28 cellular contexts compared by ENCODE assay signal in genomic region chr4:54497947-54498346, GRCh38.
DNase-seq lines count a peak whose midpoint lies in the region; ATAC-seq, FAIRE-seq and TF ChIP-seq lines count a peak whose summit lies in the region.
"Had no signal": no experiment of that assay in that cellular context is flagged by ENCODE, and none has a peak within 500 bp of the region (broad histone marks: within the 10 kb centered on the region; RNA-seq: fewer than 3 reads in every experiment).

No MANE protein-coding gene starts in this region.

- H3K4ac ChIP-seq in IMR-90 (ENCODE audit: low read depth, low read length), result no peak overlapping the region

- BruUV-seq in IMR-90 (replicated peaks; lab: Mats Ljungman, UMichigan) (no TSS peak), K562 (replicated peaks; lab: Mats Ljungman, UMichigan) (no TSS peak)

- H3K14ac ChIP-seq in IMR-90 (replicated peaks; ENCODE audit: low read depth, low read length), result no peak overlapping the region

- ATAC-seq in IMR-90 (ENCODE audit: low read depth) (no peak), K562 (no peak)
- ATAC-seq: A549, GM12878 had no signal

- H3K9me3 ChIP-seq in IMR-90 (ENCODE audit: control insufficient read depth, insufficient read depth, low read length) (no peaks in the 10 kb centered on the region), K562 (replicated peaks; ENCODE audit: control insufficient read depth, insufficient read depth, low read depth, low read length) (no peaks in the 10 kb centered on the region), adrenal gland (replicated peaks in 1 of 3) (no peaks in the 10 kb centered on the region)
- H3K9me3 ChIP-seq: A549, SJSA1 had no signal

- H3K27ac ChIP-seq in IMR-90 (ENCODE audit: insufficient read depth, low read length) (no peak overlapping the region), K562 (ENCODE audit: extremely low read depth, low read depth, low read length) (no peak overlapping the region), adrenal gland (no peak overlapping the region)
- H3K27ac ChIP-seq: A549; BLaER1 treated with 17β-estradiol and CSF1 and Interleukin-3, amounts not matched to agents 10 nM and 100 nM; SJSA1 had no signal

- no peaks in the 10 kb centered on the region for H3K79me1 ChIP-seq in IMR-90 (ENCODE audit: low read depth in 1 of 2, low read length in 2 of 2)

- no peak overlapping the region for H3K4me3 ChIP-seq in IMR-90 (ENCODE audit: insufficient read depth, low read depth, low read length)
- no peak overlapping the region for H3K4me3 ChIP-seq in K562
- H3K4me3 ChIP-seq in adrenal gland, result no peak overlapping the region
- H3K4me3 ChIP-seq: A549; BLaER1 treated with 17β-estradiol and CSF1 and Interleukin-3, amounts not matched to agents 10 nM and 100 nM; GM12878; SJSA1 had no signal

- CTCF ChIA-PET in IMR-90 (lab: Yijun Ruan, JAX) (no interaction called here), K562 (lab: Yijun Ruan, JAX; ENCODE audit: low intra/inter-chr PET ratio) (no interaction called here)

- TF ChIP-seq RAD21 in IMR-90 (IDR thresholded peaks at IDR 0.05; ENCODE audit: low read length) (no peak), K562 (CRISPR knock-in tag; conservative IDR thresholded peaks at IDR 0.05 in 1 of 2, IDR thresholded peaks at IDR 0.05 in 1 of 2) (no peak)

- dilution Hi-C loops in IMR-90 (cut with HindIII; ENCODE audit: low sequenced_read_pairs, unreplicated experiment), result no loop called here

- no peak overlapping the region; the same call in 1 of the 2 replicates for H2BK120ac ChIP-seq in IMR-90 (ENCODE audit: low read depth, low read length)

- intact Hi-C loops in IMR-90 (cut with micrococcal nuclease), result no loop called here
- intact Hi-C loops in K562 (cut with micrococcal nuclease), result no loop called here
- intact Hi-C loops in adrenal gland (cut with DNase I), result no loop called here

- WGBS in IMR-90 (ENCODE audit: extremely low coverage in 2 of 2, insufficient read length in 1 of 2), 2 experiments, result 50% methylated on average over 1 of the region's 3 CpGs; no CpG with 5 or more reads in 1 of the 2 experiments
- WGBS in K562 (ENCODE audit: insufficient coverage, low coverage, missing lambda C conversion rate), result 28% methylated on average over 3 of the region's 3 CpGs
- 59 to 73% (median 67%) methylated on average over 3 of the region's 3 CpGs for WGBS in adrenal gland, 4 donors

- in situ Hi-C loops in IMR-90 (cut with MboI; ENCODE audit: low sequenced_read_pairs) (no loop called here), K562 (cut with MboI) (no loop called here)

- peaks cover 12% of the 10 kb centered on the region; the same call in 1 of the 2 replicates for H3K4me1 ChIP-seq in IMR-90 (ENCODE audit: control insufficient read depth, insufficient read depth, low read length)
- H3K4me1 ChIP-seq in K562 (replicated peaks in 1 of 2; ENCODE audit: control insufficient read depth in 2 of 2, insufficient read depth in 2 of 2, low read length in 2 of 2), result peaks cover 3 to 15% of the 10 kb centered on the region in 2 experiments; a peak in 3 of 5 replicates
- no peaks in the 10 kb centered on the region for H3K4me1 ChIP-seq in adrenal gland (replicated peaks in 1 of 2)
- H3K4me1 ChIP-seq: A549 had no signal

- H2AFZ ChIP-seq in IMR-90 (replicated peaks; ENCODE audit: low read length, poor library complexity), result peak overlapping the region; percentile 53
- H2AFZ ChIP-seq in K562 (ENCODE audit: low read depth, low read length), result no peak overlapping the region

- H4K8ac ChIP-seq in IMR-90 (ENCODE audit: low read depth in 2 of 2, low read length in 2 of 2), result no peak overlapping the region

- no peak overlapping the region; the same call in none of the 2 replicates for H2BK20ac ChIP-seq in IMR-90 (ENCODE audit: low read depth, low read length)

- peak; percentile 11 for FAIRE-seq in K562 (lab: Jason Lieb, UNC)
- FAIRE-seq: A549, GM12878, HTR-8/SVneo had no signal

- H3K9ac ChIP-seq in IMR-90 (ENCODE audit: low read depth, low read length) (no peak overlapping the region), K562 (ENCODE audit: insufficient read depth in 1 of 2, low read depth in 2 of 2, low read length in 2 of 2) (no peak overlapping the region)
- H3K9ac ChIP-seq: BLaER1 treated with 17β-estradiol and CSF1 and Interleukin-3, amounts not matched to agents 10 nM and 100 nM had no signal

- H4K91ac ChIP-seq in IMR-90 (ENCODE audit: insufficient read depth, low read depth, low read length), result no peak overlapping the region

- no peak for DNase-seq in IMR-90
- no peak for DNase-seq in K562 (ENCODE audit: extremely low read depth in 1 of 4, low spot score in 3 of 4)
- DNase-seq in left kidney (ENCODE audit: low read depth, low spot score), result peak; percentile 9
- no peak for DNase-seq in activated T-cell treated with anti-CD3 and anti-CD28 coated beads for 4 hours
- DNase-seq in adrenal gland, result no peak
- no peak for DNase-seq in 8988T
- DNase-seq in stimulated activated naive CD4-positive, alpha-beta T cell treated with Interleukin-2 at 50 U/mL for 16 hours (lab: John Stamatoyannopoulos, UW), result no peak
- DNase-seq: AML-193; CD4-positive, alpha-beta T cell; DMS 273 treated with DMSO at 0.1 percent for 48 hours; DMS79; GDM1; GOT3; HCEC 1CT; KG1; NCI-H1092 treated with DMSO at 0.1 percent for 48 hours; NCI-H1436; NCI-H187 treated with DMSO at 0.1 percent for 48 hours; NCI-H2107; NCI-H446; NCI-H82; NK-92 treated with Interleukin-12 subunit alpha and Interleukin-12 subunit beta, amount 100 ng/mL, for 24 hours; Right ventricle myocardium superior had no signal

- POLR2A ChIA-PET in IMR-90 (lab: Charles Lee; ENCODE audit: unreplicated experiment), result no interaction called here
- POLR2A ChIA-PET in K562 (lab: Yijun Ruan, JAX), result no interaction called here

- H3K27me3 ChIP-seq in IMR-90 (ENCODE audit: control insufficient read depth, insufficient read depth, low read length) (no peaks in the 10 kb centered on the region), K562 (ENCODE audit: control insufficient read depth in 2 of 2, insufficient read depth in 2 of 2, low read length in 2 of 2) (no peaks in the 10 kb centered on the region), adrenal gland (no peaks in the 10 kb centered on the region)
- H3K27me3 ChIP-seq: BLaER1 treated with 17β-estradiol and CSF1 and Interleukin-3, amounts not matched to agents 10 nM and 100 nM; SJSA1 had no signal

- no peak overlapping the region for H3K4me2 ChIP-seq in IMR-90 (ENCODE audit: low read depth, low read length)
- no peak overlapping the region for H3K4me2 ChIP-seq in K562 (ENCODE audit: insufficient read depth, low read length)
- H3K4me2 ChIP-seq: A549; BLaER1 treated with 17β-estradiol and CSF1 and Interleukin-3, amounts not matched to agents 10 nM and 100 nM had no signal

- H2AK9ac ChIP-seq in IMR-90 (replicated peaks; ENCODE audit: low read depth, low read length, poor library complexity), result no peak overlapping the region

- no peak overlapping the region for H3K23ac ChIP-seq in IMR-90 (ENCODE audit: low read depth, low read length)

- H4K20me1 ChIP-seq in IMR-90 (ENCODE audit: insufficient read depth, low read length) (no peaks in the 10 kb centered on the region), K562 (replicated peaks; ENCODE audit: control insufficient read depth, insufficient read depth, low read length) (no peaks in the 10 kb centered on the region)
- H4K20me1 ChIP-seq: BLaER1 treated with 17β-estradiol and CSF1 and Interleukin-3, amounts not matched to agents 10 nM and 100 nM had no signal

- TF ChIP-seq POLR2A in IMR-90 (IDR thresholded peaks at IDR 0.05; ENCODE audit: low read depth, low read length), result no peak
- no peak for TF ChIP-seq POLR2A in K562 (conservative IDR thresholded peaks at IDR 0.05)
- TF ChIP-seq POLR2A in adrenal gland (IDR thresholded peaks at IDR 0.05), result no peak

- TF ChIP-seq EP300 in K562 (IDR thresholded peaks at IDR 0.05; ENCODE audit: low read length), result no peak

- H2AK5ac ChIP-seq in IMR-90 (ENCODE audit: low read depth, low read length), result no peak overlapping the region

- H3K9me1 ChIP-seq in IMR-90 (ENCODE audit: insufficient read depth, low read length) (peaks cover 7% of the 10 kb centered on the region; the same call in 1 of the 2 replicates), K562 (ENCODE audit: control insufficient read depth, insufficient read depth, low read length) (no peaks in the 10 kb centered on the region)

- H3K36me3 ChIP-seq in IMR-90 (ENCODE audit: control insufficient read depth, insufficient read depth, low read length), result no peaks in the 10 kb centered on the region
- H3K36me3 ChIP-seq in K562 (ENCODE audit: control insufficient read depth, insufficient read depth, low read length), result no peaks in the 10 kb centered on the region
- H3K36me3 ChIP-seq in adrenal gland (replicated peaks in 1 of 2), result no peaks in the 10 kb centered on the region
- H3K36me3 ChIP-seq: BLaER1 treated with 17β-estradiol and CSF1 and Interleukin-3, amounts not matched to agents 10 nM and 100 nM; SJSA1 had no signal

- no peak overlapping the region for H2BK5ac ChIP-seq in IMR-90 (ENCODE audit: low read depth, low read length, poor library complexity, severe bottlenecking)

- no peak overlapping the region for H4K5ac ChIP-seq in IMR-90 (ENCODE audit: low read depth, low read length)

- H3K79me2 ChIP-seq in K562 (ENCODE audit: control insufficient read depth, insufficient read depth, low read length), result no peaks in the 10 kb centered on the region

- H3K56ac ChIP-seq in IMR-90 (ENCODE audit: extremely low read depth, insufficient read depth, low read length), result no peak overlapping the region

- no peak overlapping the region for H3K18ac ChIP-seq in IMR-90 (ENCODE audit: low read depth, low read length)

- H2BK15ac ChIP-seq in IMR-90 (ENCODE audit: low read depth, low read length), result no peak overlapping the region

- TF ChIP-seq CTCF in IMR-90 (conservative IDR thresholded peaks at IDR 0.05; ENCODE audit: low read depth, low read length) (no peak), K562 (IDR thresholded peaks at IDR 0.05 in 2 of 3, conservative IDR thresholded peaks at IDR 0.05 in 1 of 3; ENCODE audit: insufficient read depth in 2 of 3, low read depth in 1 of 3, low read length in 3 of 3) (no peak), adrenal gland (IDR thresholded peaks at IDR 0.05) (no peak)

TF ChIP-seq in IMR-90, 13 proteins besides CTCF, POLR2A, EP300 and RAD21 (continues in another document):
- TF ChIP-seq USF2 (IDR thresholded peaks at IDR 0.05; ENCODE audit: low read depth, low read length), result no peak

TF ChIP-seq in K562, 482 proteins besides CTCF, POLR2A, EP300 and RAD21:
- no peak for TF ChIP-seq SAFB2 (IDR thresholded peaks at IDR 0.05; ENCODE audit: borderline replicate concordance, low read depth, low read length, severe bottlenecking)
- no peak for TF ChIP-seq HNRNPK (IDR thresholded peaks at IDR 0.05; ENCODE audit: low read depth, low read length, poor library complexity, severe bottlenecking)
- no peak for TF ChIP-seq USF2 (CRISPR knock-in tag; IDR thresholded peaks at IDR 0.05)
- TF ChIP-seq MAFK (IDR thresholded peaks at IDR 0.05; ENCODE audit: low read length), result no peak
